ENCODE assay signal across 1 cellular context in genomic region chr14:99194136-99194535, GRCh38.
TF ChIP-seq lines count a peak whose summit lies in the region.

No MANE protein-coding gene starts in this region.

TF ChIP-seq in GM23338, 12 proteins besides CTCF, POLR2A, EP300 and RAD21 (continued from another document):
- TF ChIP-seq ZNF462 (CRISPR knock-in tag; IDR thresholded peaks at IDR 0.05) (no peak), EZH2phosphoT487 (IDR thresholded peaks at IDR 0.05; ENCODE audit: unreplicated experiment) (no peak)
